Comparison of ENCODE assay signal across 23 cellular contexts in the genomic region with DNA sequence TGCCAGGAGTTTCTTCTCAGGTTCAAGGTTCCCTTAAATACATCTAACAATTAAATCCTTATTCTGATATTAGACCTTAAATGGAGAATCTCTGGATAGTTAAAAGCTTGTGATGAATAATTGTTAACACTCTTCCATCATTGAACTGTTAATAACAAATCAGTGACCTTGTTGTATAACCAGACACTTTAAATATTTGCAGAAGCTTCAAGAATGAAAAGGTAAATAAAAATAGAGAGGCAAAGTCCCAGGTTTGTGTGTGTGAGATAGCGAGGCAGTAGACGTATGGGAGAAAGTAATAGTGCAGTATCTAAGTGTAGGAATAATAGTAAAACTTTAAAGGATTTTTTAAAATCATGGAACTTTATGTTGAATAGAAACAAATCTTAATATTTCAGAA.
"Had no signal": no experiment of that assay in that cellular context is flagged by ENCODE, and none has a peak within 500 bp of the region (broad histone marks: within the 10 kb centered on the region; RNA-seq: fewer than 3 reads in every experiment).

No MANE protein-coding gene starts in this region.

- H3K27ac ChIP-seq: epithelial cell of prostate, esophagus muscularis mucosa, gastrocnemius medialis, heart right ventricle, left ventricle myocardium inferior, neutrophil, psoas muscle, sigmoid colon, skin epidermis, stomach, thoracic aorta, transverse colon had no signal

- H3K36me3 ChIP-seq: esophagus muscularis mucosa, gastrocnemius medialis, heart right ventricle, left ventricle myocardium inferior, neutrophil, sigmoid colon, stomach, thoracic aorta, transverse colon had no signal

- H3K36me3 Mint-ChIP-seq: naive thymus-derived CD4-positive, alpha-beta T cell had no signal

- H3K27me3 Mint-ChIP-seq: dendritic cell treated with granulocyte-macrophage colony-stimulating factor and Interleukin-4, amounts not matched to agents 40 ng/mL and 50 ng/mL, for 4 days; effector memory CD8-positive, alpha-beta T cell; naive thymus-derived CD4-positive, alpha-beta T cell had no signal

- H3K9me3 Mint-ChIP-seq: dendritic cell treated with granulocyte-macrophage colony-stimulating factor and Interleukin-4, amounts not matched to agents 40 ng/mL and 50 ng/mL, for 4 days had no signal

- H3K27me3 ChIP-seq: esophagus muscularis mucosa, gastrocnemius medialis, heart right ventricle, neutrophil, sigmoid colon, stomach, transverse colon had no signal

- H3K9me3 ChIP-seq: esophagus muscularis mucosa, gastrocnemius medialis, heart right ventricle, left ventricle myocardium inferior, neutrophil, psoas muscle, sigmoid colon, stomach, thoracic aorta, transverse colon had no signal

- H3K4me3 ChIP-seq: esophagus muscularis mucosa, gastrocnemius medialis, heart right ventricle, left ventricle myocardium inferior, lung, psoas muscle, sigmoid colon, skin epidermis, stomach, thoracic aorta, transverse colon had no signal

- FAIRE-seq: colon, keratinocyte had no signal

- H3K27ac Mint-ChIP-seq: dendritic cell treated with granulocyte-macrophage colony-stimulating factor and Interleukin-4, amounts not matched to agents 40 ng/mL and 50 ng/mL, for 4 days; effector memory CD8-positive, alpha-beta T cell; naive thymus-derived CD4-positive, alpha-beta T cell had no signal

- H3K4me3 Mint-ChIP-seq: dendritic cell treated with granulocyte-macrophage colony-stimulating factor and Interleukin-4, amounts not matched to agents 40 ng/mL and 50 ng/mL, for 4 days; effector memory CD8-positive, alpha-beta T cell; naive thymus-derived CD4-positive, alpha-beta T cell had no signal

- H3K4me1 ChIP-seq: heart right ventricle, left ventricle myocardium inferior, psoas muscle, stomach, transverse colon had no signal

- DNase-seq: effector memory CD8-positive, alpha-beta T cell; gastrocnemius medialis; heart right ventricle; left cardiac atrium; left ventricle myocardium inferior; naive thymus-derived CD4-positive, alpha-beta T cell; psoas muscle; retina; sigmoid colon; stimulated activated CD4-positive, alpha-beta T cell treated with anti-CD3 and anti-CD28 coated beads, Interleukin-12 subunit alpha, Interleukin-12 subunit beta, amount 100 ng/mL, for 4 hours; stimulated activated naive CD4-positive, alpha-beta T cell; stomach; substantia nigra; transverse colon had no signal

- H3K4me1 Mint-ChIP-seq: naive thymus-derived CD4-positive, alpha-beta T cell had no signal
